Comparison of ENCODE assay signal across 8 cellular contexts in the genomic region with DNA sequence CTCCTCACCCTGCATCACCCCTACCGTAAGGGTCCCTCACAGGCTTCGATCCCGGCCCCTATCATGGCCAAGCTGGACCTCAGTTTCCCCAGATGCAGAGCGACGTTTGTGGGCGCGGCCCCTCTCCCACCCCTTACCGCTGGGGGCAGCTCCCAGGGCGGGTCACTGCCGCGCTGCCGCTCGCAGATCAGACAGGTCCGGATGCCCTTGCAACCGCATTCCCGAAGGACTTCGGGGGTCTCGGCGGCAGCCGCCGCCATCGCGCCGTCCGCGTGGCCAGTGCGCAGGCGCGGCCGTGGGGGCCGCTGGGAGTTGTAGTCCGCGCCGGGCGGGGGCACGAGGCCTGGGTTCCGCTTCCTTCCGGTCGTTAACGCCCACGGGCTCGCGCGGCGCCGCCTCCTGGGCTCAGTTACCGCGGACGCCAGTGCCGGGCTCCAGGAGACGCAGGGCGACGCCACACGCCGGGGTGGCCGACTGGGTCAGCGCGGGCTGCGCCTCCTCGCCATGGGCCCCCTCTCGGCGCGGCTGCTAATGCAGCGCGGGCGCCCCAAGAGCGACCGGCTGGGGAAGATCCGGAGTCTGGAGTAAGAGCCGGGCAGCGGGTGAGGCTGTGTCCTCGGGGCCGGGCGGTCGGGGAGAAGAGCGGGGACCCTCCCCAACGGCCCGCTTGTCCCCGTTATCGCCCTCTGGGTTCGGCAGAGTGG. TPM values are rescaled to one million over a fixed set of nuclear protein-coding genes. Genes with fewer than 3 reads are reported as not detected.
DNase-seq lines count a peak whose midpoint lies in the region; ATAC-seq lines count a peak whose summit lies in the region.

A gene with protein sequence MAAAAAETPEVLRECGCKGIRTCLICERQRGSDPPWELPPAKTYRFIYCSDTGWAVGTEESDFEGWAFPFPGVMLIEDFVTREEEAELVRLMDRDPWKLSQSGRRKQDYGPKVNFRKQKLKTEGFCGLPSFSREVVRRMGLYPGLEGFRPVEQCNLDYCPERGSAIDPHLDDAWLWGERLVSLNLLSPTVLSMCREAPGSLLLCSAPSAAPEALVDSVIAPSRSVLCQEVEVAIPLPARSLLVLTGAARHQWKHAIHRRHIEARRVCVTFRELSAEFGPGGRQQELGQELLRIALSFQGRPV (minus strand): TSS at position 287 of the 704 bp plus-strand sequence. CDS start 27 bp downstream, at position 260.
A gene (plus strand): TSS at position 408 of the 704 bp plus-strand sequence. CDS start 97 bp downstream, at position 505.

- ATAC-seq in GM19043 (IDR thresholded peaks at IDR 0.05; ENCODE audit: low read depth, unreplicated experiment) (peak; percentile 63), HG03354 (IDR thresholded peaks at IDR 0.05; ENCODE audit: poor library complexity, severe bottlenecking, unreplicated experiment) (peak; percentile 84)

- DNase-seq in AML-193 (lab: John Stamatoyannopoulos, UW) (peak; percentile 86 to 87), NCI-H460 (ENCODE audit: extremely low read depth, low read depth) (peak; percentile 89), cerebellar cortex (ENCODE audit: low spot score) (peak; percentile 85), kidney glomerular epithelial cell (lab: John Stamatoyannopoulos, UW) (peak; percentile 77)
- DNase-seq in activated CD4-positive, CD25-positive, alpha-beta regulatory T cell treated with anti-CD3 and anti-CD28 coated beads, Interleukin-2, amount 50 U/mL, for 72 hours = peak; percentile 99
- DNase-seq in stimulated activated CD4-positive, alpha-beta T cell treated with anti-CD3 and anti-CD28 coated beads, Interleukin-15, amount 100 ng/mL, for 48 hours (ENCODE audit: low read depth in 2 of 2) = peak; percentile 94 to 96

RNA-seq across cellular contexts. Expression of the first gene that starts in this region (rescaled TPM):
- total RNA-seq in NCI-H460 (2014; rRNA removed; shearing (Covaris generic)) = 8.5 and 9.5 TPM in 2 replicates
- polyA plus RNA-seq in NCI-H460 (2014; cell fraction: nucleus; rRNA removed) = 9.1 and 28.2 TPM in 2 replicates

RNA-seq across cellular contexts. Expression of the second gene that starts in this region (rescaled TPM):
- 25.2 and 28.4 TPM in 2 replicates for total RNA-seq in NCI-H460 (2014; rRNA removed; shearing (Covaris generic))
- 80.2 and 92.7 TPM in 2 replicates for polyA plus RNA-seq in NCI-H460 (2014; cell fraction: nucleus; rRNA removed)

Comparison
In these comparisons a context has a peak if more than half of its experiments do, and no peak if none do; other contexts are left out.
1. Peak in every context shown above with its lines: DNase-seq and ATAC-seq.